13 cellular contexts compared by ENCODE assay signal in genomic region chr6:33634986-33635385, GRCh38. TPM values are rescaled to one million over a fixed set of nuclear protein-coding genes. Genes with fewer than 3 reads are reported as not detected.
DNase-seq lines count a peak whose midpoint lies in the region; ATAC-seq lines count a peak whose summit lies in the region.
"Had no signal": no experiment of that assay in that cellular context is flagged by ENCODE, and none has a peak within 500 bp of the region (broad histone marks: within the 10 kb centered on the region; RNA-seq: fewer than 3 reads in every experiment).

No MANE protein-coding gene starts in this region.

- peaks cover 51% of the 10 kb centered on the region for H3K4me1 Mint-ChIP-seq in activated T-helper 17 cell treated with anti-CD3 and anti-CD28 coated beads, Interleukin-2, amount 50 U/mL, for 72 hours
- H3K4me1 Mint-ChIP-seq in naive B cell, result peaks cover 61 to 88% (median 70%) of the 10 kb centered on the region in 3 donors

- no peak overlapping the region for H3K27ac ChIP-seq in BLaER1
- H3K27ac ChIP-seq: breast epithelium, thoracic aorta had no signal

- H3K36me3 Mint-ChIP-seq in activated T-helper 17 cell treated with anti-CD3 and anti-CD28 coated beads, Interleukin-2, amount 50 U/mL, for 72 hours (ENCODE audit: low read depth), result peaks cover 77% of the 10 kb centered on the region
- peaks cover 5 to 8% of the 10 kb centered on the region in 2 donors for H3K36me3 Mint-ChIP-seq in naive B cell

- peak; percentile 41 for DNase-seq in CD1c-positive myeloid dendritic cell (ENCODE audit: extremely low spot score)
- DNase-seq in naive B cell, result no peak
- DNase-seq in iPS-NIHi7 (ENCODE audit: extremely low spot score), result no peak
- DNase-seq: GOT3, Karpas-422, NCI-H187 treated with DMSO at 0.1 percent for 48 hours had no signal

- no peaks in the 10 kb centered on the region for H3K27me3 Mint-ChIP-seq in activated T-helper 17 cell treated with anti-CD3 and anti-CD28 coated beads, Interleukin-2, amount 50 U/mL, for 72 hours
- no peaks in the 10 kb centered on the region for H3K27me3 Mint-ChIP-seq in naive B cell

- no peaks in the 10 kb centered on the region for H3K9me3 Mint-ChIP-seq in activated T-helper 17 cell treated with anti-CD3 and anti-CD28 coated beads, Interleukin-2, amount 50 U/mL, for 72 hours
- no peaks in the 10 kb centered on the region for H3K9me3 Mint-ChIP-seq in naive B cell

- H3K4me2 ChIP-seq in BLaER1, result peak overlapping the region; percentile 98

- peaks cover 44% of the 10 kb centered on the region for H3K4me1 ChIP-seq in BLaER1

- peaks cover 8% of the 10 kb centered on the region; the same call in 1 of the 2 replicates for H3K36me3 ChIP-seq in BLaER1
- H3K36me3 ChIP-seq: breast epithelium, thoracic aorta had no signal

- H3K4me3 Mint-ChIP-seq in activated T-helper 17 cell treated with anti-CD3 and anti-CD28 coated beads, Interleukin-2, amount 50 U/mL, for 72 hours, result peak overlapping the region; percentile 92
- H3K4me3 Mint-ChIP-seq in naive B cell, result peak overlapping the region; percentile 44 to 93 (median 76)

- H3K4me3 ChIP-seq in BLaER1, result no peak overlapping the region

- peak overlapping the region; percentile 48 for H3K27ac Mint-ChIP-seq in activated T-helper 17 cell treated with anti-CD3 and anti-CD28 coated beads, Interleukin-2, amount 50 U/mL, for 72 hours
- peak overlapping the region in 4 of 6 donors; percentile 63 to 91 (median 74) for H3K27ac Mint-ChIP-seq in naive B cell

- peaks cover 6% of the 10 kb centered on the region; the same call in 1 of the 2 replicates for H3K27me3 ChIP-seq in BLaER1
- H3K27me3 ChIP-seq: breast epithelium had no signal

- no peak overlapping the region for H3K9ac ChIP-seq in BLaER1

- no peak for ATAC-seq in activated T-helper 17 cell treated with anti-CD3 and anti-CD28 coated beads, Interleukin-2, amount 50 U/mL, for 72 hours (replicated peaks)
- ATAC-seq in naive B cell (ENCODE audit: low read depth in 2 of 2), result no peak
- ATAC-seq in GM19328 (IDR thresholded peaks at IDR 0.05; ENCODE audit: unreplicated experiment), result no peak
- no peak for ATAC-seq in GM19455 (IDR thresholded peaks at IDR 0.05; ENCODE audit: unreplicated experiment)
- ATAC-seq in HG03139 (IDR thresholded peaks at IDR 0.05; ENCODE audit: unreplicated experiment), result no peak

- H4K20me1 ChIP-seq in BLaER1, result peaks cover 83% of the 10 kb centered on the region

- no peaks in the 10 kb centered on the region for H3K9me3 ChIP-seq in BLaER1
- H3K9me3 ChIP-seq: breast epithelium, thoracic aorta had no signal

RNA-seq across cellular contexts. Expression of gene ITPR3, which starts 13.9 kb away (rescaled TPM):
- 10 to 100 TPM; 57.0 to 59.7 TPM for total RNA-seq in activated T-helper 17 cell treated with anti-CD3 and anti-CD28 coated beads, Interleukin-2, amount 50 U/mL, for 72 hours
- polyA plus RNA-seq in naive B cell (ENCODE audit: low read depth in 6 of 6), result 1 to 10 TPM in 4 of 6 donors, under 1 TPM in 2; 0.22 to 6.4 (median 1.7) TPM

RNA-seq across cellular contexts. Expression of gene BAK1, which starts 54.9 kb away (rescaled TPM):
- total RNA-seq in activated T-helper 17 cell treated with anti-CD3 and anti-CD28 coated beads, Interleukin-2, amount 50 U/mL, for 72 hours, result 10 to 100 TPM; 48.8 to 61.9 TPM
- 10 to 100 TPM; 11.7 to 22.6 (median 13.6) TPM for polyA plus RNA-seq in naive B cell (ENCODE audit: low read depth in 6 of 6)
